ENCODE assay signal across 9 cellular contexts in genomic region chr10:88791924-88792323, GRCh38. TPM values are rescaled to one million over a fixed set of nuclear protein-coding genes. Genes with fewer than 3 reads are reported as not detected.
DNase-seq lines count a peak whose midpoint lies in the region; ATAC-seq, FAIRE-seq and TF ChIP-seq lines count a peak whose summit lies in the region.
"Had no signal": no experiment of that assay in that cellular context is flagged by ENCODE, and none has a peak within 500 bp of the region (broad histone marks: within the 10 kb centered on the region; RNA-seq: fewer than 3 reads in every experiment).

No MANE protein-coding gene starts in this region.

- no peaks in the 10 kb centered on the region for H3K27me3 ChIP-seq in ACC112 (ENCODE audit: insufficient read depth, low read length)
- no peaks in the 10 kb centered on the region for H3K27me3 ChIP-seq in RWPE2 (ENCODE audit: insufficient read depth, poor library complexity, severe bottlenecking)
- no peaks in the 10 kb centered on the region for H3K27me3 ChIP-seq in hepatocyte
- no peaks in the 10 kb centered on the region for H3K27me3 ChIP-seq in colonic mucosa

- 52% methylated on average over 2 of the region's 2 CpGs for whole genome bisulfite sequencing in hepatocyte (ENCODE audit: low lambda C conversion rate, missing lambda C conversion rate)

- TF ChIP-seq POLR2A in GM12892 (IDR thresholded peaks at IDR 0.05; ENCODE audit: low read depth, low read length): no peak

- H3K79me2 ChIP-seq in ACC112 (ENCODE audit: control insufficient read depth, insufficient read depth, low read length, unreplicated experiment): no peaks in the 10 kb centered on the region
- H3K79me2 ChIP-seq in hepatocyte: no peaks in the 10 kb centered on the region

- FAIRE-seq in GM12892 (lab: Jason Lieb, UNC): peak; percentile 56
- FAIRE-seq: colon had no signal

- no peak overlapping the region for H3K4me2 ChIP-seq in hepatocyte

- H3K4me3 ChIP-seq in ACC112 (ENCODE audit: low read depth, low read length) (no peak overlapping the region), RWPE2 (ENCODE audit: severe bottlenecking) (no peak overlapping the region), hepatocyte (no peak overlapping the region), colonic mucosa (no peak overlapping the region)

- H3K9me3 ChIP-seq in RWPE2 (ENCODE audit: severe bottlenecking) (no peaks in the 10 kb centered on the region), hepatocyte (ENCODE audit: low read depth) (no peaks in the 10 kb centered on the region), colonic mucosa (no peaks in the 10 kb centered on the region)

- peaks cover 24% of the 10 kb centered on the region for H3K4me1 ChIP-seq in ACC112 (ENCODE audit: control insufficient read depth, insufficient read depth, low read length, unreplicated experiment)
- H3K4me1 ChIP-seq in RWPE2 (ENCODE audit: insufficient read depth, poor library complexity, severe bottlenecking): peaks cover 17% of the 10 kb centered on the region
- no peaks in the 10 kb centered on the region for H3K4me1 ChIP-seq in hepatocyte (ENCODE audit: insufficient read depth)
- no peaks in the 10 kb centered on the region for H3K4me1 ChIP-seq in colonic mucosa

- no peak overlapping the region for H3K9ac ChIP-seq in colonic mucosa (ENCODE audit: low read depth in 2 of 2, low read length in 2 of 2)

- no peak for DNase-seq in GM12892 (ENCODE audit: insufficient read length)
- no peak for DNase-seq in RWPE2 (ENCODE audit: low spot score)
- peak; percentile 24 for DNase-seq in hepatocyte (ENCODE audit: low spot score)
- DNase-seq in colonic mucosa: no peak
- no peak for DNase-seq in NCI-H2081 treated with DMSO at 0.1 percent for 48 hours (lab: John Stamatoyannopoulos, UW)

- TF ChIP-seq CTCF in RWPE2 (IDR thresholded peaks at IDR 0.05; ENCODE audit: poor library complexity, severe bottlenecking) (peak; percentile 58), hepatocyte (IDR thresholded peaks at IDR 0.05; ENCODE audit: poor library complexity) (peak; percentile 38), colonic mucosa (IDR thresholded peaks at IDR 0.05) (no peak)

- no peaks in the 10 kb centered on the region for H3K9me2 ChIP-seq in hepatocyte (replicated peaks; ENCODE audit: insufficient read depth)

- ATAC-seq in RWPE2 (ENCODE audit: low read depth) (0 out of 3 replicates have a peak, but pooled peaks have one; percentile 33), HG03280 (IDR thresholded peaks at IDR 0.05; ENCODE audit: unreplicated experiment) (no peak), GM21737 (IDR thresholded peaks at IDR 0.05; ENCODE audit: unreplicated experiment) (no peak)

- H3K27ac ChIP-seq in ACC112 (ENCODE audit: low read depth, low read length) (peak overlapping the region; percentile 32; the same call in 1 of the 2 replicates), RWPE2 (ENCODE audit: poor library complexity, severe bottlenecking) (no peak overlapping the region), hepatocyte (no peak overlapping the region), colonic mucosa (no peak overlapping the region)

- no peaks in the 10 kb centered on the region for H4K20me1 ChIP-seq in hepatocyte (ENCODE audit: insufficient read depth, poor library complexity, severe bottlenecking)

- H3K36me3 ChIP-seq in ACC112 (ENCODE audit: insufficient read depth, low read length) (no peaks in the 10 kb centered on the region), RWPE2 (ENCODE audit: low read depth) (no peaks in the 10 kb centered on the region), hepatocyte (replicated peaks; ENCODE audit: insufficient read depth, low read depth) (no peaks in the 10 kb centered on the region), colonic mucosa (no peaks in the 10 kb centered on the region)

- H2AFZ ChIP-seq in ACC112 (ENCODE audit: low read length, unreplicated experiment): no peak overlapping the region
- H2AFZ ChIP-seq in hepatocyte: no peak overlapping the region

- intact Hi-C loops in colonic mucosa (cut with DNase I): no loop called here

RNA-seq across cellular contexts. Expression of gene LIPM, which starts 10.6 kb away (rescaled TPM):
- polyA plus RNA-seq in GM12892 (2012; ENCODE audit: missing spikeins): not detected
- total RNA-seq in hepatocyte (not detected in 2 replicates), colonic mucosa (not detected)
- not detected in 2 replicates for polyA plus RNA-seq in hepatocyte

RNA-seq across cellular contexts. Expression of gene LIPN, which starts 32.1 kb away (rescaled TPM):
- not detected for polyA plus RNA-seq in GM12892 (2012; ENCODE audit: missing spikeins)
- total RNA-seq in hepatocyte (0.17 TPM in 1 of 2 replicates, not detected in the other), colonic mucosa (not detected)
- not detected in 2 replicates for polyA plus RNA-seq in hepatocyte

RNA-seq across cellular contexts. Expression of gene ANKRD22, which starts 59.7 kb away (rescaled TPM):
- 0.38 TPM for polyA plus RNA-seq in GM12892 (2012; ENCODE audit: missing spikeins)
- 2.1 and 4.2 TPM in 2 replicates for total RNA-seq in hepatocyte
- 2.3 and 2.7 TPM in 2 replicates for polyA plus RNA-seq in hepatocyte
- total RNA-seq in colonic mucosa: 10 to 100 TPM; 26.6 to 28.2 TPM
